ENCODE assay signal across 11 cellular contexts in the genomic region with DNA sequence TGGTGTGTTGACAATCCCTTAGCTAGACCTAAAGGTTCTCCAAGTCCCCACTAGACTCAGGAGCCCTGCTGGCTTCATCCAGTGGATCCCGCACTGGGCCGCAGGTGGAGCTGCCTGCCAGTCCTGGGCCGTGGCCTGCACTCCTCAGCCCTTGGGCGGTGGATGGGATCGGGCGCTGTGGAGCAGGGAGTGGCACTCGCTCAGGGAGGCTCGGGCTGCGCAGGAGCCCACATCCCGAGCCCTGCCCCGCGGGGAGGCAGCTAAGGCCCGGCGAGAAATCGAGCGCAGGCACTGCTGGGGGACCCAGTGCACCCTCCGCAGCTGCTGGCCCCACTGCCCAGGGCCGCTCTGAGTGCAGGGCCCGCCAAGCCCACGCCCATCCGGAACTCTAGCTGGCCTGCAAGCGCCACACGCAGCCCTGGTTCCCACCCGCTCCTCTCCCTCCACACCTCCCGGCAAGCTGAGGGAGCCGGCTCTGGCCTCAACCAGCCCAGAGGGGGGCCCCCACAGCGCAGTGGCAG.
"Had no signal": no experiment of that assay in that cellular context is flagged by ENCODE, and none has a peak within 500 bp of the region (broad histone marks: within the 10 kb centered on the region; RNA-seq: fewer than 3 reads in every experiment).

No MANE protein-coding gene starts in this region.

- H3K27ac ChIP-seq: GM23248 had no signal

- H3K4me2 ChIP-seq: GM23338 had no signal

- H3K9me3 Mint-ChIP-seq: HFFc6 had no signal

- H3K36me3 ChIP-seq: HAP-1 had no signal

- FAIRE-seq: H1, H54 had no signal

- H3K4me3 Mint-ChIP-seq: GM23338, H9, HFFc6 had no signal

- ATAC-seq: GM23338, HCT116 had no signal

- H3K27ac Mint-ChIP-seq: GM23338, H9, HFFc6 had no signal

- H3K4me3 ChIP-seq: GM23248, GM23338, HAP-1 had no signal

- H2AFZ ChIP-seq: GM23248 had no signal

- H3K4me1 ChIP-seq: HAP-1 had no signal

- H3K9me3 ChIP-seq: HAP-1 had no signal

- H3K4me1 Mint-ChIP-seq: GM23338, H9 had no signal

- H3K9ac ChIP-seq: GM23248 had no signal

- DNase-seq: GM23248, GOT3, H7, H9, HCEC 1CT, HFFc6 had no signal
